Comparison of ENCODE assay signal across 35 cellular contexts in the genomic region with DNA sequence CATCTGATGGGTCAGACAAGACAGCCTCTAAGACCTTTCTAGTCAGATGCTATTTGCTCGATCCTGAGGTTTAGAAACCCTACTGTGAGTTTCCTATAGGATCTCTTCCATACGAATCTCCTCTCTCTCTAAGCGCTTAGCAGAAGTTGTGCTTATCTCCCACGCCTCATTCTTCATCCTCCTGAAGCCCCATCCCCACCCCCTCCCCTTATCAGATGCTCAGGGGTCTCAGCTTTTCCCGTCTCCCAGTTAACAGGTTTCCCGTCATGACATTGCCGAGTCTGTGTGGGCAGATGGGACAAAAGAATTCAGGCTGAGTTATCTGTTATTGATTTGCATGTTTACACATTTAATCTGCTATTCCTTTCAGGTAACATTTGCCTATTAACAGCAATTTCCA.
"Had no signal": no experiment of that assay in that cellular context is flagged by ENCODE, and none has a peak within 500 bp of the region (broad histone marks: within the 10 kb centered on the region; RNA-seq: fewer than 3 reads in every experiment).

No MANE protein-coding gene starts in this region.

- DNase-seq: Karpas-422, Kasumi-1, KG1, MG63, MM.1S, MV-4-11, NCI-H1048, NCI-H1092, NCI-H1092 treated with DMSO at 0.1 percent for 48 hours, NCI-H1105, NCI-H1105 treated with DMSO at 0.1 percent for 48 hours, NCI-H1417, NCI-H1417 treated with DMSO at 0.1 percent for 48 hours, NCI-H1436, NCI-H1436 treated with DMSO at 0.1 percent for 48 hours, NCI-H146, NCI-H1694, NCI-H1694 treated with DMSO at 0.1 percent for 48 hours, NCI-H187, NCI-H187 treated with DMSO at 0.1 percent for 48 hours, NCI-H1930, NCI-H2029, NCI-H2029 treated with DMSO at 0.1 percent for 48 hours, NCI-H2081, NCI-H2081 treated with DMSO at 0.1 percent for 48 hours, NCI-H2107, NCI-H2171, NCI-H2171 treated with DMSO at 0.1 percent for 48 hours, NCI-H2227 treated with DMSO at 0.1 percent for 48 hours, NCI-H226, NCI-H345, NCI-H446, NCI-H446 treated with DMSO at 0.1 percent for 48 hours, NCI-H510A had no signal

- H3K9me3 ChIP-seq: MG63 had no signal

- H3K4me3 ChIP-seq: MG63 had no signal

- H3K27ac ChIP-seq: KMS-11 had no signal

- H3K9ac ChIP-seq: KMS-11 had no signal

- H3K36me3 ChIP-seq: MG63 had no signal

- H3K4me2 ChIP-seq: KMS-11 had no signal

- H3K27me3 ChIP-seq: MG63 had no signal
